In the genomic region with DNA sequence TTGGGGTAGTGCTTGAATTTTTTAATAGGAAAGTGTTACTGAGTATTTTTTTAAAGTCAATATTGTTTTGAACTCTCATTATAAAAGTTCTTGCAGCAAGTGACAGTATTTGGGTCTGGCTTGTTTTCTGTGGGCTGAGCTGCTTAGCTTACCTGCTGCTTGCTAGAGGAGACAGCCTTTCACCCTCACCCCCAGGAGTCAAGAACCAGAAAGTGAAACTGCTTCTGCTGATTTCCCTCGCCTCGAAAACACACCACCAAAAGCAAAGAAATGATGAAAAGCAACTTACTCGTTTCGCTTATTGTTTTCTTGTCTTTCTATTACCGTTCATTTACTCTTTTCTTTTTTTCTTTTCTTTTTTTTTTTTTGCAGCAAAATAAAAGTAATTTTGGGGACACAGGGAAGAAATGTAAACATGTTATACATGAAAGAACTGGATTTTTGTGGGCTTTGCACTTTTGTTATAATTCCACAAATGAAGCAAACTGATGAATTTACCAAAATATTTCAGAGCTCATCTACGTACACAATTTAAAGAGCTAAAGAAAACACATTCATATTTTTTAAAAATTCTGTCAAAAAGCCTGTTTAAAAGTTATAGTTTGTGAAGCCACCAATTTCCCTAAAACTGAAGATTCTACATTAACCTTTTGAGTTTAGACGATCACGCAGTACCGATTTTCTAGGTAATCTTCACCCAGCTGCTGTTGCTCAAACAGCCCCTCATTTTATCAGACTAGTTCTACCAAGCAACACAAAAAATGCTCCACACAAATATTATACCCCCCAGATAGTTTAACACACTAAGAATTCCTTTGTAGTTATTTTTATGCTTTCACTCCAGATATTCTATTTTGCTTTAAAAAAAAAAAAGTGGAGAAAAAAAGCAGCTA, we compare ENCODE assay signal across 8 cellular contexts.
DNase-seq lines count a peak whose midpoint lies in the region; ATAC-seq, FAIRE-seq and TF ChIP-seq lines count a peak whose summit lies in the region.

No MANE protein-coding gene starts in this region.

- H3K9me3 Mint-ChIP-seq in activated naive CD4-positive, alpha-beta T cell treated with anti-CD3 and anti-CD28 coated beads, Interleukin-2, amount 10 ng/mL, durations not matched to agents 7 days and 5 days, result no peaks in the 10 kb centered on the region

- H4K20me1 ChIP-seq in Loucy (ENCODE audit: insufficient read depth, low read length, poor library complexity, severe bottlenecking), result no peaks in the 10 kb centered on the region

- H3K79me2 ChIP-seq in Loucy (ENCODE audit: insufficient read depth, low read length), result 0 out of 2 replicates have a peak, but pooled peaks cover 3% of the 10 kb centered on the region

- ATAC-seq in GM19324 (IDR thresholded peaks at IDR 0.05; ENCODE audit: low FRiP score, unreplicated experiment), result peak; percentile 73

- H3K9me3 ChIP-seq in Loucy (ENCODE audit: insufficient read depth, low read depth, low read length), result no peaks in the 10 kb centered on the region

- H3K36me3 Mint-ChIP-seq in activated naive CD4-positive, alpha-beta T cell treated with anti-CD3 and anti-CD28 coated beads, Interleukin-2, amount 10 ng/mL, durations not matched to agents 7 days and 5 days, result peaks cover 23% of the 10 kb centered on the region

- H3K4me1 Mint-ChIP-seq in activated naive CD4-positive, alpha-beta T cell treated with anti-CD3 and anti-CD28 coated beads, Interleukin-2, amount 10 ng/mL, durations not matched to agents 7 days and 5 days, result peaks cover 71% of the 10 kb centered on the region

- H3K27me3 Mint-ChIP-seq in activated naive CD4-positive, alpha-beta T cell treated with anti-CD3 and anti-CD28 coated beads, Interleukin-2, amount 10 ng/mL, durations not matched to agents 7 days and 5 days, result peaks cover 3% of the 10 kb centered on the region

- peak overlapping the region; percentile 72 for H3K4me3 ChIP-seq in Loucy (ENCODE audit: low read length, poor library complexity, severe bottlenecking)

- H3K4me3 Mint-ChIP-seq in activated naive CD4-positive, alpha-beta T cell treated with anti-CD3 and anti-CD28 coated beads, Interleukin-2, amount 10 ng/mL, durations not matched to agents 7 days and 5 days, result peak overlapping the region; percentile 92

- no peaks in the 10 kb centered on the region for H3K27me3 ChIP-seq in Loucy (ENCODE audit: insufficient read depth, low read length, poor library complexity, severe bottlenecking)

- H3K36me3 ChIP-seq in Loucy (ENCODE audit: insufficient read depth, low read length), result no peaks in the 10 kb centered on the region

- H3F3A ChIP-seq in Loucy (ENCODE audit: low read depth), result no peaks in the 10 kb centered on the region

- H3K27ac Mint-ChIP-seq in activated naive CD4-positive, alpha-beta T cell treated with anti-CD3 and anti-CD28 coated beads, Interleukin-2, amount 10 ng/mL, durations not matched to agents 7 days and 5 days, result peak overlapping the region; percentile 100

- H3K4me1 ChIP-seq in Loucy (ENCODE audit: insufficient read depth, low read length, poor library complexity, severe bottlenecking), result peaks cover 56% of the 10 kb centered on the region

- no peak for FAIRE-seq in RCC 7860 (lab: Jason Lieb, UNC)

- no peak for TF ChIP-seq CTCF in Loucy (conservative IDR thresholded peaks at IDR 0.05; ENCODE audit: low read length)

- CTCF ChIA-PET in activated naive CD4-positive, alpha-beta T cell treated with anti-CD3 and anti-CD28 coated beads, Interleukin-2, amount 10 ng/mL, durations not matched to agents 7 days and 5 days (lab: Charles Lee), result interaction anchor here (0.5 to 6.9 kb wide), 7 partner anchors 9 to 92 kb away, joined by 3 to 70 read pairs (median 6); no protein-coding TSS in a partner anchor

- peak overlapping the region; percentile 90 for H2AFZ ChIP-seq in Loucy (ENCODE audit: low read length)

- peak overlapping the region; percentile 72 for H3K9ac ChIP-seq in Loucy (ENCODE audit: low read depth, low read length, poor library complexity, severe bottlenecking)

- no peaks in the 10 kb centered on the region for H3K9me2 ChIP-seq in Loucy (replicated peaks; ENCODE audit: low read depth, low read length)

- H3K4me2 ChIP-seq in Loucy (ENCODE audit: low read depth, low read length, poor library complexity, severe bottlenecking), result peak overlapping the region; percentile 78

- DNase-seq in activated naive CD4-positive, alpha-beta T cell treated with anti-CD3 and anti-CD28 coated beads, Interleukin-2, amount 10 ng/mL, durations not matched to agents 7 days and 5 days, result peak; percentile 79
- DNase-seq in stimulated activated CD4-positive, alpha-beta T cell treated with anti-CD3 and anti-CD28 coated beads, Interleukin-2, amount 100 ng/mL, for 24 hours, result peak; percentile 42 to 60
- DNase-seq in LoVo (ENCODE audit: low spot score) (no peak), NCI-H226 (no peak), RCC 7860 (ENCODE audit: low spot score) (no peak), hypothalamus (lab: John Stamatoyannopoulos, UW) (no peak)

Comparison
In these comparisons a context has a peak if more than half of its experiments do, and no peak if none do; other contexts are left out.
1. DNase-seq: peak in activated naive CD4-positive, alpha-beta T cell treated with anti-CD3 and anti-CD28 coated beads, Interleukin-2, amount 10 ng/mL, durations not matched to agents 7 days and 5 days (single experiment) and stimulated activated CD4-positive, alpha-beta T cell treated with anti-CD3 and anti-CD28 coated beads, Interleukin-2, amount 100 ng/mL, for 24 hours (2 of 2); none in LoVo (single experiment), NCI-H226 (single experiment), RCC 7860 (single experiment) and hypothalamus (0 of 51).